1 cellular context compared by ENCODE assay signal in the genomic region with DNA sequence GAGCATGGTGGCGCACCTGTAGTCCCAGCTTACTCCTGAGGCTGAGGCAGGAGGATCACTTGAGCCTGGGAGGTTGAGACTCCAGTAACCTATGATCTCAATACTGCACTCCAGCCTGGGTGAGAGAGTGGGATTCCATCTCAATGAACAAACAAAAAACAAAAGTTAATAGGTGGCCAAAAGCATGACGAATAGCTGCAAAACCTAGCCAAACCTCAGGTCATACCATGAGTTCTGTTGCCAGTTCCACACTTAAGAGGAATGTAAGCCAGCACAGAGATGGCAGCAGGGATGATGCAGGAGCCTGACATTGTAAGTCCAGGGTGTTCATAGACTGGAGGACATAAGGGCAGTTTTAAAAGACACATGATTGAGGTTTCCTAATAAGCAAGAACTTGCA.
TF ChIP-seq lines count a peak whose summit lies in the region.

No MANE protein-coding gene starts in this region.

TF ChIP-seq in IMR-90, 13 proteins besides CTCF, POLR2A, EP300 and RAD21 (continued from another document):
- TF ChIP-seq RCOR1 (IDR thresholded peaks at IDR 0.05; ENCODE audit: insufficient replicate concordance, low read length) = no peak
- TF ChIP-seq BHLHE40 (IDR thresholded peaks at IDR 0.05; ENCODE audit: low read depth, low read length) = no peak
- TF ChIP-seq ELK1 (IDR thresholded peaks at IDR 0.05; ENCODE audit: borderline replicate concordance, low read depth, low read length) = no peak
- no peak for TF ChIP-seq SMC3 (IDR thresholded peaks at IDR 0.05; ENCODE audit: low read depth, low read length)
- TF ChIP-seq CHD1 (IDR thresholded peaks at IDR 0.05; ENCODE audit: low read depth, low read length) = no peak
- no peak for TF ChIP-seq RFX5 (IDR thresholded peaks at IDR 0.05; ENCODE audit: low read depth, low read length)
- no peak for TF ChIP-seq CEBPB (IDR thresholded peaks at IDR 0.05; ENCODE audit: low read depth, low read length)
- TF ChIP-seq FOS (IDR thresholded peaks at IDR 0.05; ENCODE audit: low read depth, low read length) = no peak
- no peak for TF ChIP-seq MAFK (IDR thresholded peaks at IDR 0.05; ENCODE audit: low read depth, low read length)
- TF ChIP-seq, protein P1, sequence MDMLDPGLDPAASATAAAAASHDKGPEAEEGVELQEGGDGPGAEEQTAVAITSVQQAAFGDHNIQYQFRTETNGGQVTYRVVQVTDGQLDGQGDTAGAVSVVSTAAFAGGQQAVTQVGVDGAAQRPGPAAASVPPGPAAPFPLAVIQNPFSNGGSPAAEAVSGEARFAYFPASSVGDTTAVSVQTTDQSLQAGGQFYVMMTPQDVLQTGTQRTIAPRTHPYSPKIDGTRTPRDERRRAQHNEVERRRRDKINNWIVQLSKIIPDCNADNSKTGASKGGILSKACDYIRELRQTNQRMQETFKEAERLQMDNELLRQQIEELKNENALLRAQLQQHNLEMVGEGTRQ (IDR thresholded peaks at IDR 0.05; ENCODE audit: low read depth, low read length) = no peak
- no peak for TF ChIP-seq MXI1 (IDR thresholded peaks at IDR 0.05; ENCODE audit: borderline replicate concordance, low read depth, low read length)
- TF ChIP-seq MAZ (IDR thresholded peaks at IDR 0.05; ENCODE audit: borderline replicate concordance, low read depth, low read length) = no peak
